In the genomic region with DNA sequence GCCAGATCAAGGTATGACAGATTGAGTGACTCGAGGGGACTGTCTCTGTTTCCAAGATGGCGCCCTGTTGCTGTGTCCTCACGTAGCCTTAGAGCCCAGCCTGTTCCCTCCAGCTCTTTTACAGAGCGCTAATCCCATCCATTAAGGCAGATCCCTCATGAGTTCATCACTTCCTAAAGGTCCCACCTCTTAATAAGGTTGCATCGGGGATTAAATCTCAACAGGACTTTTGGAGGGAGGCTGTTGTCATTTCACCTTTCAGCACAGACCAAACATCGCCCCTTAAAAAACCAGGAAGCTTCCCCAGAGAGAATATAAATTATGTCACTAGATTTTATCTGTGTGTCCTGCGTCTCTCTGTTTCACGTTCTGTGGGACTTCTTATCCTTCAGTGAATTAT, we compare ENCODE assay signal across 19 cellular contexts.
"Had no signal": no experiment of that assay in that cellular context is flagged by ENCODE, and none has a peak within 500 bp of the region (broad histone marks: within the 10 kb centered on the region; RNA-seq: fewer than 3 reads in every experiment).

No MANE protein-coding gene starts in this region.

- H3K27me3 Mint-ChIP-seq: activated naive CD4-positive, alpha-beta T cell treated with anti-CD3 and anti-CD28 coated beads, Interleukin-2, amount 10 ng/mL, durations not matched to agents 7 days and 5 days had no signal

- H3K9me3 ChIP-seq: lower lobe of right lung, ovary, prostate gland, thoracic aorta, upper lobe of left lung had no signal

- H3K27ac Mint-ChIP-seq: activated CD4-positive, alpha-beta memory T cell treated with anti-CD3 and anti-CD28 coated beads for 36 hours; activated naive CD4-positive, alpha-beta T cell treated with anti-CD3 and anti-CD28 coated beads, Interleukin-2, amount 10 ng/mL, durations not matched to agents 7 days and 5 days; activated T-cell treated with anti-CD3 and anti-CD28 coated beads, Interleukin-2, amount 50 U/mL, for 72 hours; naive thymus-derived CD8-positive, alpha-beta T cell; T-helper 17 cell had no signal

- H3K27me3 ChIP-seq: ovary, upper lobe of left lung had no signal

- H3K4me3 ChIP-seq: lower lobe of right lung, ovary, prostate gland, spleen, thoracic aorta, upper lobe of left lung had no signal

- DNase-seq: activated CD4-positive, alpha-beta memory T cell treated with anti-CD3 and anti-CD28 coated beads for 36 hours; activated CD4-positive, alpha-beta T cell treated with anti-CD3 and anti-CD28 coated beads for 4 hours; activated CD4-positive, CD25-positive, alpha-beta regulatory T cell; activated effector memory CD4-positive, alpha-beta T cell treated with Interleukin-2 at 50 U/mL for 16 hours; activated naive CD4-positive, alpha-beta T cell treated with anti-CD3 and anti-CD28 coated beads, Interleukin-2, amount 10 ng/mL, durations not matched to agents 7 days and 5 days; activated T-cell treated with anti-CD3 and anti-CD28 coated beads, Interleukin-2, amount 50 U/mL, for 72 hours; amygdala; lower lobe of right lung; naive thymus-derived CD8-positive, alpha-beta T cell; ovary; spleen; stimulated activated CD4-positive, alpha-beta T cell treated with anti-CD3 and anti-CD28 coated beads, Interleukin-4, amount 100 ng/mL, for 24 hours; stimulated activated naive CD4-positive, alpha-beta T cell treated with Interleukin-2 at 50 U/mL for 16 hours; T-helper 17 cell; upper lobe of left lung had no signal

- H3K4me1 ChIP-seq: lower lobe of right lung, prostate gland, spleen, upper lobe of left lung had no signal

- H3K4me3 Mint-ChIP-seq: activated CD4-positive, alpha-beta memory T cell treated with anti-CD3 and anti-CD28 coated beads for 36 hours; activated naive CD4-positive, alpha-beta T cell treated with anti-CD3 and anti-CD28 coated beads, Interleukin-2, amount 10 ng/mL, durations not matched to agents 7 days and 5 days; activated T-cell treated with anti-CD3 and anti-CD28 coated beads, Interleukin-2, amount 50 U/mL, for 72 hours; naive thymus-derived CD8-positive, alpha-beta T cell; T-helper 17 cell had no signal

- H3K36me3 Mint-ChIP-seq: activated CD4-positive, alpha-beta memory T cell treated with anti-CD3 and anti-CD28 coated beads for 36 hours; activated naive CD4-positive, alpha-beta T cell treated with anti-CD3 and anti-CD28 coated beads, Interleukin-2, amount 10 ng/mL, durations not matched to agents 7 days and 5 days; naive thymus-derived CD8-positive, alpha-beta T cell had no signal

- H3K27ac ChIP-seq: epithelial cell of prostate, lower lobe of right lung, ovary, prostate gland, spleen, thoracic aorta, upper lobe of left lung had no signal

- ATAC-seq: activated T-cell treated with anti-CD3 and anti-CD28 coated beads, Interleukin-2, amount 50 U/mL, for 72 hours; left lobe of liver; lower lobe of right lung; naive thymus-derived CD8-positive, alpha-beta T cell; T-helper 17 cell had no signal

- H3K36me3 ChIP-seq: lower lobe of right lung, ovary, prostate gland, spleen, thoracic aorta, upper lobe of left lung had no signal

- H3K9me3 Mint-ChIP-seq: activated CD4-positive, alpha-beta memory T cell treated with anti-CD3 and anti-CD28 coated beads for 36 hours; activated naive CD4-positive, alpha-beta T cell treated with anti-CD3 and anti-CD28 coated beads, Interleukin-2, amount 10 ng/mL, durations not matched to agents 7 days and 5 days; naive thymus-derived CD8-positive, alpha-beta T cell had no signal

- H3K4me1 Mint-ChIP-seq: activated naive CD4-positive, alpha-beta T cell treated with anti-CD3 and anti-CD28 coated beads, Interleukin-2, amount 10 ng/mL, durations not matched to agents 7 days and 5 days; naive thymus-derived CD8-positive, alpha-beta T cell; T-helper 17 cell had no signal
